Comparison of ENCODE assay signal across 9 cellular contexts in genomic region chr19:2040647-2041435, GRCh38. TPM values are rescaled to one million over a fixed set of nuclear protein-coding genes. Genes with fewer than 3 reads are reported as not detected.
DNase-seq lines count a peak whose midpoint lies in the region; TF ChIP-seq lines count a peak whose summit lies in the region.
"Had no signal": no experiment of that assay in that cellular context is flagged by ENCODE, and none has a peak within 500 bp of the region (broad histone marks: within the 10 kb centered on the region; RNA-seq: fewer than 3 reads in every experiment).

No MANE protein-coding gene starts in this region.

- no peak for TF ChIP-seq CTCF in DOHH2 (IDR thresholded peaks at IDR 0.05; ENCODE audit: low read depth, low read length, poor library complexity, severe bottlenecking)
- TF ChIP-seq CTCF in esophagus muscularis mucosa (IDR thresholded peaks at IDR 0.05), result no peak

- H3K4me3 ChIP-seq in DOHH2 (ENCODE audit: low read length) (peak overlapping the region; percentile 61; the same call in 1 of the 2 replicates), SK-N-MC (peak overlapping the region; percentile 79), esophagus muscularis mucosa (peak overlapping the region in 3 of 4 donors; percentile 41 to 50 (median 44)), rectal smooth muscle tissue (ENCODE audit: low read length) (peak overlapping the region; percentile 67)

- H3K4me2 ChIP-seq in DOHH2 (ENCODE audit: low read length), result peak overlapping the region; percentile 77

- H3K9me3 ChIP-seq in DOHH2 (ENCODE audit: control insufficient read depth, insufficient read depth, low read length) (no peaks in the 10 kb centered on the region), SK-N-MC (ENCODE audit: low read depth, low read length) (no peaks in the 10 kb centered on the region), esophagus muscularis mucosa (peaks cover 0 to 4% (median 2%) of the 10 kb centered on the region in 4 donors)

- H4K20me1 ChIP-seq in DOHH2 (ENCODE audit: control insufficient read depth, insufficient read depth, low read depth, low read length), result peaks cover 36% of the 10 kb centered on the region

- WGBS in esophagus muscularis mucosa, result 98% methylated on average over 8 of the region's 28 CpGs

- H3K9ac ChIP-seq in SK-N-MC (ENCODE audit: insufficient read length) (peak overlapping the region; percentile 85), rectal smooth muscle tissue (ENCODE audit: low read length) (peak overlapping the region; percentile 61)

- peaks cover 87% of the 10 kb centered on the region for H3K4me1 ChIP-seq in DOHH2 (ENCODE audit: control insufficient read depth, low read length)
- peaks cover 62 to 80% (median 77%) of the 10 kb centered on the region in 4 donors for H3K4me1 ChIP-seq in esophagus muscularis mucosa
- peaks cover 22% of the 10 kb centered on the region for H3K4me1 ChIP-seq in rectal smooth muscle tissue (ENCODE audit: control insufficient read depth, insufficient read depth, low read length)

- intact Hi-C loops in esophagus muscularis mucosa (cut with DNase I), result no loop called here

- TF ChIP-seq POLR2A in esophagus muscularis mucosa (IDR thresholded peaks at IDR 0.05; ENCODE audit: low read depth) (no peak), erythroblast (IDR thresholded peaks at IDR 0.05; ENCODE audit: low read length) (no peak)

- H3K27me3 ChIP-seq in DOHH2 (ENCODE audit: control insufficient read depth, low read length) (no peaks in the 10 kb centered on the region), esophagus muscularis mucosa (no peaks in the 10 kb centered on the region), rectal smooth muscle tissue (ENCODE audit: control insufficient read depth, insufficient read depth, low read length) (no peaks in the 10 kb centered on the region)

- peaks cover 43% of the 10 kb centered on the region for H3K79me2 ChIP-seq in DOHH2 (ENCODE audit: control insufficient read depth, low read length)

- H3K27ac ChIP-seq in DOHH2 (ENCODE audit: low read depth, low read length) (peak overlapping the region; percentile 46), SK-N-MC (peak overlapping the region; percentile 91), esophagus muscularis mucosa (replicated peaks in 1 of 4) (peak overlapping the region; percentile 99 to 100 (median 100)), rectal smooth muscle tissue (ENCODE audit: low read depth, low read length) (peak overlapping the region; percentile 95)

- H3F3A ChIP-seq in DOHH2 (ENCODE audit: control insufficient read depth, insufficient read depth), result peaks cover 55% of the 10 kb centered on the region

- DNase-seq in SK-N-MC (ENCODE audit: low read depth, low spot score) (no peak), esophagus muscularis mucosa (ENCODE audit: extremely low spot score) (no peak), NCI-H2171 treated with DMSO at 0.1 percent for 48 hours (lab: John Stamatoyannopoulos, UW) (no peak), DMS 273 (lab: John Stamatoyannopoulos, UW; ENCODE audit: unreplicated experiment) (no peak), erythroblast (lab: John Stamatoyannopoulos, UW) (no peak), NCI-H1417 treated with DMSO at 0.1 percent for 48 hours (lab: John Stamatoyannopoulos, UW) (no peak)
- DNase-seq: NCI-H2227 treated with DMSO at 0.1 percent for 48 hours had no signal

- TF ChIP-seq EP300 in esophagus muscularis mucosa (IDR thresholded peaks at IDR 0.05), result no peak

- peaks cover 82% of the 10 kb centered on the region for H3K36me3 ChIP-seq in DOHH2 (ENCODE audit: control insufficient read depth, low read length)
- peaks cover 5% of the 10 kb centered on the region; the same call in 1 of the 2 replicates for H3K36me3 ChIP-seq in SK-N-MC (ENCODE audit: insufficient read depth, low read length)
- peaks cover 45 to 77% (median 72%) of the 10 kb centered on the region in 4 donors for H3K36me3 ChIP-seq in esophagus muscularis mucosa
- H3K36me3 ChIP-seq in rectal smooth muscle tissue (ENCODE audit: control insufficient read depth, insufficient read depth, low read length), result peaks cover 23% of the 10 kb centered on the region

- no peaks in the 10 kb centered on the region for H3K9me2 ChIP-seq in DOHH2 (replicated peaks; ENCODE audit: control insufficient read depth, low read length)

RNA-seq across cellular contexts. Expression of gene MKNK2, which starts 10.2 kb away (rescaled TPM):
- total RNA-seq in esophagus muscularis mucosa, result 100 to 1,000 TPM; 113 to 267 (median 193) TPM

RNA-seq across cellular contexts. Expression of gene BTBD2, which starts 25.3 kb away (rescaled TPM):
- 100 to 1,000 TPM in 1 of 4 donors, 10 to 100 TPM in 3; 52.8 to 137 (median 77.1) TPM for total RNA-seq in esophagus muscularis mucosa

RNA-seq across cellular contexts. Expression of gene MOB3A, which starts 55.3 kb away (rescaled TPM):
- total RNA-seq in esophagus muscularis mucosa, result 10 to 100 TPM; 43.6 to 85.2 (median 56.3) TPM

RNA-seq across cellular contexts. Expression of gene IZUMO4, which starts 55.9 kb away (rescaled TPM):
- total RNA-seq in esophagus muscularis mucosa, result 1 to 10 TPM; 1.9 to 6.0 (median 3.9) TPM

Comparison
In these comparisons a context has a peak if more than half of its experiments do, and no peak if none do; other contexts are left out.
1. H3K27ac ChIP-seq: peak in every context shown above with its lines; median percentile 100 in esophagus muscularis mucosa; 95 in rectal smooth muscle tissue; 91 in SK-N-MC; 46 in DOHH2.